ENCODE assay signal across 5 cellular contexts in the genomic region with DNA sequence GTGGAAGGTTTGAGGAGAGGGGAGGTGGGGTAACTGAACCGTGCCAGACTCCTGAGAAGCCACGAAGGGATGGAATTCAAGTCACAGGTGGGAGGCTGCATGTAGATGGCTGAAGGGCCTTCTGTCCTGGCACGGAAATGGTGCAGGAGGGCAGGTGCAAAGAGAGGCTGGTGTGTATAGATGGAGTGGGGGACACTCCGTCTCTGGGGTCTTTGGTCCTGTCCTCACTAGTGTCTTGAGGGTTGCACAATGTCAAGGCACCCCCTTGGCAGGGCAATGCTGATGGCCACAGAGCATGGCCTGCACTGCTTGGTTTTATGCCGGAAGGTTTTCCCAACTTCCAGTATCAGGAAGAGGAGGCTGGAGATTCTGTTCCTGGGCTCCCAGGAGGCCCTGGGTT.
"Had no signal": no experiment of that assay in that cellular context is flagged by ENCODE, and none has a peak within 500 bp of the region (broad histone marks: within the 10 kb centered on the region; RNA-seq: fewer than 3 reads in every experiment).

No MANE protein-coding gene starts in this region.

- H3K27ac Mint-ChIP-seq: GM23338, H9, IgD-negative memory B cell had no signal

- H3K4me3 ChIP-seq: GM23338 had no signal

- ATAC-seq: GM23338 had no signal

- DNase-seq: H9, HCEC 1CT, KBM-7 had no signal

- H3K4me3 Mint-ChIP-seq: GM23338, H9, IgD-negative memory B cell had no signal

- H3K4me1 Mint-ChIP-seq: GM23338 had no signal
